ENCODE assay signal across 1 cellular context in genomic region chr22:22462813-22463567, GRCh38.
TF ChIP-seq lines count a peak whose summit lies in the region.

No MANE protein-coding gene starts in this region.

TF ChIP-seq in HCT116, 20 proteins besides CTCF, POLR2A, EP300 and RAD21 (continued from another document):
- no peak for TF ChIP-seq REST (IDR thresholded peaks at IDR 0.05; ENCODE audit: low read depth)
- no peak for TF ChIP-seq TCF7L2 (IDR thresholded peaks at IDR 0.05; ENCODE audit: borderline replicate concordance, extremely low read depth, insufficient read depth, insufficient read length)
- no peak for TF ChIP-seq ATF3 (IDR thresholded peaks at IDR 0.05)
- TF ChIP-seq FOSL1 (IDR thresholded peaks at IDR 0.05; ENCODE audit: low read depth), result no peak
- TF ChIP-seq SIN3A (IDR thresholded peaks at IDR 0.05; ENCODE audit: low read depth), result no peak
- no peak for TF ChIP-seq ELF1 (IDR thresholded peaks at IDR 0.05; ENCODE audit: borderline replicate concordance, low read depth)
- no peak for TF ChIP-seq YY1 (IDR thresholded peaks at IDR 0.05; ENCODE audit: extremely low read depth, insufficient replicate concordance, low read depth, low read length)
